16 cellular contexts compared by ENCODE assay signal in the genomic region with DNA sequence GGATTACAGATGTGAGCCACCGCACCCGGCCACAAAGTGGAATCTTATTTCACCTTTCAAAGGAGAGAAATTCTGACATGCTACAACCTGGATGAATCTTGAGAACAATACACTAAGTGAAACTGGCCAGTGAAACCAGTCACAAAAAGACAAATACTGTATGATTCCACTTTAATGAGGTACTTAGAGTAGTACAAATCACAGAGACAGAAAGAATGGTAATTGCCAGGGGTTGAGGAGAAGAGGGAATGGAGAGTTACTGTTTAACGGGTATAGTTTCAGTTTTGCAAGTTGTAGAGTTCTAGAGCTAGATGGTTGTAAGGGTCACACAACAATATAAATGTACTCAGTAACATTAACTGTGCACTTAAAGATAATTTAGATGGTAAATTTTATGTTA. TPM values are rescaled to one million over a fixed set of nuclear protein-coding genes. Genes with fewer than 3 reads are reported as not detected.
A peak's percentile ranks its signal among the peaks of the same experiment; 100 is the strongest.
DNase-seq lines count a peak whose midpoint lies in the region; ATAC-seq, FAIRE-seq and TF ChIP-seq lines count a peak whose summit lies in the region.
"Had no signal": no experiment of that assay in that cellular context is flagged by ENCODE, and none has a peak within 500 bp of the region (broad histone marks: within the 10 kb centered on the region; RNA-seq: fewer than 3 reads in every experiment).

No MANE protein-coding gene starts in this region.

- FAIRE-seq in HepG2 (lab: Jason Lieb, UNC) = no peak
- FAIRE-seq: GM18507 had no signal

- no peak for TF ChIP-seq RAD21 in HepG2 (CRISPR knock-in tag; IDR thresholded peaks at IDR 0.05)

- TF ChIP-seq EP300 in HepG2 (IDR thresholded peaks at IDR 0.05; ENCODE audit: low read depth in 2 of 2, low read length in 2 of 2) = no peak
- TF ChIP-seq EP300 in HepG2 (CRISPR knock-in tag; IDR thresholded peaks at IDR 0.05; ENCODE audit: borderline replicate concordance) = no peak

- H3K9me3 ChIP-seq in right lobe of liver (no peaks in the 10 kb centered on the region), HepG2 (ENCODE audit: low read length) (no peaks in the 10 kb centered on the region), spleen (no peaks in the 10 kb centered on the region)

- intact Hi-C loops in right lobe of liver (cut with DNase I) = no loop called here
- intact Hi-C loops in HepG2 (cut with micrococcal nuclease; ENCODE audit: unreplicated experiment) = no loop called here
- intact Hi-C loops in spleen (cut with DNase I; ENCODE audit: low total_unique reads) = no loop called here

- peaks cover 0 to 19% (median 5%) of the 10 kb centered on the region in 4 donors for H3K4me1 ChIP-seq in right lobe of liver
- peaks cover 85% of the 10 kb centered on the region for H3K4me1 ChIP-seq in HepG2 (ENCODE audit: insufficient read depth, low read length)
- H3K4me1 ChIP-seq in spleen = peaks cover 0 to 40% (median 12%) of the 10 kb centered on the region in 6 donors

- peak in 3 of 4 donors; percentile 46 to 56 (median 47) for ATAC-seq in right lobe of liver
- ATAC-seq in HepG2 = no peak
- ATAC-seq in central memory CD8-positive, alpha-beta T cell (replicated peaks; ENCODE audit: extremely low read depth, poor library complexity, severe bottlenecking) = no peak

- no peak for DNase-seq in right lobe of liver
- DNase-seq in HepG2 (ENCODE audit: low spot score) = no peak
- DNase-seq in central memory CD8-positive, alpha-beta T cell (ENCODE audit: low spot score in 2 of 2) = no peak
- no peak for DNase-seq in progenitor cell of endocrine pancreas (ENCODE audit: low spot score, unreplicated experiment)
- DNase-seq in activated CD8-positive, alpha-beta memory T cell treated with anti-CD3 and anti-CD28 coated beads, Interleukin-2, amount 50 U/mL, for 4 hours = no peak
- DNase-seq in NCI-H510A (lab: John Stamatoyannopoulos, UW) = no peak
- DNase-seq in spleen = no peak
- DNase-seq: 8988T; AML-193; CD8-positive, alpha-beta memory T cell; DMS53; GF-D8; GM23248; H7 had no signal

- CTCF ChIA-PET in HepG2 (lab: Yijun Ruan, JAX; ENCODE audit: low intra/inter-chr PET ratio, low total read pairs) = no interaction called here

- H3K9me3 Mint-ChIP-seq in central memory CD8-positive, alpha-beta T cell = no peaks in the 10 kb centered on the region
- H3K9me3 Mint-ChIP-seq in progenitor cell of endocrine pancreas (ENCODE audit: low read depth) = peaks cover 3% of the 10 kb centered on the region
- H3K9me3 Mint-ChIP-seq: CD8-positive, alpha-beta memory T cell had no signal

- H3K27ac ChIP-seq in right lobe of liver = no peak overlapping the region
- H3K27ac ChIP-seq in HepG2 (ENCODE audit: extremely low read length, insufficient read depth, low read length) = no peak overlapping the region
- no peak overlapping the region for H3K27ac ChIP-seq in spleen
- H3K27ac ChIP-seq: BLaER1, GM23248 had no signal

- H3K27me3 ChIP-seq in right lobe of liver (no peaks in the 10 kb centered on the region), HepG2 (ENCODE audit: control insufficient read depth in 1 of 2, insufficient read depth in 2 of 2, low read length in 2 of 2) (no peaks in the 10 kb centered on the region), spleen (replicated peaks in 1 of 7) (no peaks in the 10 kb centered on the region)
- H3K27me3 ChIP-seq: BLaER1 had no signal

- peaks cover 43% of the 10 kb centered on the region for H4K20me1 ChIP-seq in HepG2 (ENCODE audit: insufficient read depth, low read length)

- no peaks in the 10 kb centered on the region for H3K27me3 Mint-ChIP-seq in central memory CD8-positive, alpha-beta T cell
- H3K27me3 Mint-ChIP-seq in progenitor cell of endocrine pancreas = no peaks in the 10 kb centered on the region
- H3K27me3 Mint-ChIP-seq: CD8-positive, alpha-beta memory T cell had no signal

- 79% methylated on average over 3 of the region's 3 CpGs for WGBS in right lobe of liver (ENCODE audit: insufficient coverage, low coverage, low lambda C conversion rate, missing lambda C conversion rate)
- 99% methylated on average over 3 of the region's 3 CpGs for WGBS in HepG2 (ENCODE audit: low lambda C conversion rate)
- WGBS in spleen, 5 donors = 93 to 99% (median 94%) methylated on average over 3 of the region's 3 CpGs

- H3K4me1 Mint-ChIP-seq in central memory CD8-positive, alpha-beta T cell = peaks cover 39% of the 10 kb centered on the region
- H3K4me1 Mint-ChIP-seq in progenitor cell of endocrine pancreas (ENCODE audit: low read depth) = peaks cover 16% of the 10 kb centered on the region

- H3K36me3 ChIP-seq in right lobe of liver (no peaks in the 10 kb centered on the region), HepG2 (replicated peaks in 1 of 2; ENCODE audit: control insufficient read depth in 1 of 2, insufficient read depth in 2 of 2, low read length in 2 of 2) (peaks cover 0 to 17% of the 10 kb centered on the region in 2 experiments; a peak in 3 of 5 replicates), spleen (peaks cover 0 to 23% (median 5%) of the 10 kb centered on the region in 6 donors)

- TF ChIP-seq CTCF in right lobe of liver (IDR thresholded peaks at IDR 0.05) (no peak), HepG2 (CRISPR knock-in tag; IDR thresholded peaks at IDR 0.05) (no peak), progenitor cell of endocrine pancreas (IDR thresholded peaks at IDR 0.05; ENCODE audit: unreplicated experiment) (no peak), spleen (IDR thresholded peaks at IDR 0.05 in 8 of 11, conservative IDR thresholded peaks at IDR 0.05 in 3 of 11) (no peak)

- BruUV-seq in HepG2 (replicated peaks; lab: Mats Ljungman, UMichigan) = no TSS peak

- in situ Hi-C loops in HepG2 (cut with HindIII; ENCODE audit: extremely low pct_ligation_motif_present, low pct_unique_long_range_greater_than_20kb) = no loop called here

- peaks cover 2% of the 10 kb centered on the region for H3K36me3 Mint-ChIP-seq in central memory CD8-positive, alpha-beta T cell (ENCODE audit: insufficient read depth)
- H3K36me3 Mint-ChIP-seq in progenitor cell of endocrine pancreas (ENCODE audit: insufficient read depth) = peaks cover 24% of the 10 kb centered on the region

- no peak overlapping the region for H2AFZ ChIP-seq in HepG2 (ENCODE audit: low read length)
- H2AFZ ChIP-seq: GM23248 had no signal

- H3K79me2 ChIP-seq in HepG2 (ENCODE audit: insufficient read depth, low read length) = peaks cover 85% of the 10 kb centered on the region

- H3K4me2 ChIP-seq in HepG2 (ENCODE audit: low read depth, low read length) = no peak overlapping the region
- H3K4me2 ChIP-seq: BLaER1 had no signal

- TF ChIP-seq POLR2A in right lobe of liver (IDR thresholded peaks at IDR 0.05) = no peak
- TF ChIP-seq POLR2A in HepG2 (IDR thresholded peaks at IDR 0.05; ENCODE audit: insufficient read depth in 1 of 2, low read depth in 2 of 2, low read length in 2 of 2) = no peak
- TF ChIP-seq POLR2A in spleen (IDR thresholded peaks at IDR 0.05) = no peak

- POLR2A ChIA-PET in HepG2 (lab: Yijun Ruan, JAX) = no interaction called here

- H3K4me3 Mint-ChIP-seq in central memory CD8-positive, alpha-beta T cell = no peak overlapping the region
- H3K4me3 Mint-ChIP-seq in progenitor cell of endocrine pancreas (ENCODE audit: low read depth) = no peak overlapping the region
- H3K4me3 Mint-ChIP-seq: CD8-positive, alpha-beta memory T cell had no signal

- H3K4me3 ChIP-seq in right lobe of liver (no peak overlapping the region), HepG2 (replicated peaks in 1 of 3; ENCODE audit: insufficient read depth in 1 of 3, low read depth in 2 of 3, low read length in 3 of 3) (no peak overlapping the region), spleen (no peak overlapping the region)
- H3K4me3 ChIP-seq: BLaER1, GM23248 had no signal

- no peak overlapping the region for H3K9ac ChIP-seq in HepG2 (ENCODE audit: insufficient read depth, low read depth, low read length)
- H3K9ac ChIP-seq: BLaER1, GM23248 had no signal

- peak overlapping the region; percentile 1 for H3K27ac Mint-ChIP-seq in central memory CD8-positive, alpha-beta T cell (ENCODE audit: low read depth)
- peak overlapping the region; percentile 54 for H3K27ac Mint-ChIP-seq in progenitor cell of endocrine pancreas

TF ChIP-seq in HepG2, 621 proteins besides CTCF, POLR2A, EP300 and RAD21:
- no peak for TF ChIP-seq SSRP1 (CRISPR knock-in tag; IDR thresholded peaks at IDR 0.05)
- TF ChIP-seq RBFOX2 (IDR thresholded peaks at IDR 0.05; ENCODE audit: low read depth, low read length) = no peak
- TF ChIP-seq SRSF9 (IDR thresholded peaks at IDR 0.05; ENCODE audit: borderline replicate concordance, insufficient read depth, low read depth, low read length, poor library complexity, severe bottlenecking) = no peak
- TF ChIP-seq FOXJ3 (CRISPR knock-in tag; IDR thresholded peaks at IDR 0.05; ENCODE audit: borderline replicate concordance) = no peak

RNA-seq across cellular contexts. Expression of a gene that starts 33.4 kb away (rescaled TPM):
- 100 to 1,000 TPM in 1 of 6 experiments, 10 to 100 TPM in 5; 46.5 to 108 (median 59.8) TPM for total RNA-seq in right lobe of liver
- 35.2 and 40.8 TPM in 2 replicates for total RNA-seq in HepG2 (2016; rRNA removed; fragmentation: Illumina TruSeq; extraction: Trizol)
- total RNA-seq in HepG2 (2016; cell fraction: cytosol; rRNA removed; fragmentation: Illumina TruSeq; extraction: Trizol; ENCODE audit: low read depth) = 14.0 and 15.3 TPM in 2 replicates
- total RNA-seq in HepG2 (2016; cell fraction: insoluble cytoplasmic fraction; rRNA removed; fragmentation: Illumina TruSeq; extraction: Trizol) = 34.6 and 36.8 TPM in 2 replicates
- total RNA-seq in HepG2 (2016; cell fraction: membrane; rRNA removed; fragmentation: Illumina TruSeq; extraction: Trizol) = 32.2 and 37.5 TPM in 2 replicates
- total RNA-seq in HepG2 (2016; cell fraction: nucleus; rRNA removed; fragmentation: Illumina TruSeq; extraction: Trizol) = 57.1 and 62.9 TPM in 2 replicates
- polyA plus RNA-seq in HepG2 (2011; rRNA removed) = 52.2 and 56.5 TPM in 2 replicates
- polyA plus RNA-seq in HepG2 (2011; cell fraction: cytosol; rRNA removed) = 30.4 and 47.3 TPM in 2 replicates
- polyA plus RNA-seq in HepG2 (2011; cell fraction: nucleus; rRNA removed) = 39.2 and 60.6 TPM in 2 replicates
- polyA plus RNA-seq in HepG2 (2012) = 68.6 and 70.3 TPM in 2 replicates
- 8.2 TPM in 2 replicates for polyA plus RNA-seq in HepG2 (2016; cell fraction: cytosol; fragmentation: Illumina TruSeq; extraction: Trizol; ENCODE audit: low read depth)
- 42.4 and 47.2 TPM in 2 replicates for polyA plus RNA-seq in HepG2 (2016; cell fraction: insoluble cytoplasmic fraction; fragmentation: Illumina TruSeq; extraction: Trizol; ENCODE audit: low read depth)
- 24.7 and 28.3 TPM in 2 replicates for polyA plus RNA-seq in HepG2 (2016; cell fraction: membrane; fragmentation: Illumina TruSeq; extraction: Trizol; ENCODE audit: low read depth)
- polyA plus RNA-seq in HepG2 (2016; cell fraction: nucleus; fragmentation: Illumina TruSeq; extraction: Trizol; ENCODE audit: insufficient read depth, low read depth) = 75.6 and 80.5 TPM in 2 replicates
- 53.2 and 63.9 TPM in 2 replicates for polyA minus RNA-seq in HepG2 (2011; rRNA and poly(A)+ RNA removed; ENCODE audit: low replicate concordance)
- polyA minus RNA-seq in HepG2 (2011; cell fraction: cytosol; rRNA and poly(A)+ RNA removed) = 37.1 and 43.3 TPM in 2 replicates
- 89.9 and 92.1 TPM in 2 replicates for polyA minus RNA-seq in HepG2 (2011; cell fraction: nucleus; rRNA and poly(A)+ RNA removed)
- 83.6 and 85.4 TPM in 2 replicates for total RNA-seq in progenitor cell of endocrine pancreas
- total RNA-seq in spleen = 10 to 100 TPM; 34.8 to 43.7 (median 39.9) TPM
- polyA plus RNA-seq in spleen = 10 to 100 TPM; 12.9 to 19.5 (median 15.7) TPM

Comparison
In these comparisons a context has a peak if more than half of its experiments do, and no peak if none do; other contexts are left out.
1. ATAC-seq: peak in right lobe of liver (3 of 4); none in HepG2 (single experiment) and central memory CD8-positive, alpha-beta T cell (single experiment).